12 cellular contexts compared by ENCODE assay signal in genomic region chr4:190022614-190023281, GRCh38. TPM values are rescaled to one million over a fixed set of nuclear protein-coding genes. Genes with fewer than 3 reads are reported as not detected.
DNase-seq lines count a peak whose midpoint lies in the region; ATAC-seq, FAIRE-seq and TF ChIP-seq lines count a peak whose summit lies in the region.
"Not testable (repeated sequence)": the region's sequence is repeated elsewhere in the genome, so short reads cannot be mapped to it uniquely, and the experiment has no call there.
"Had no signal": no experiment of that assay in that cellular context is flagged by ENCODE, and none has a peak within 500 bp of the region (broad histone marks: within the 10 kb centered on the region; RNA-seq: fewer than 3 reads in every experiment).

No MANE protein-coding gene starts in this region.

- not testable (repeated sequence) for H4K91ac ChIP-seq in neuronal stem cell (ENCODE audit: low read depth, low read length, poor library complexity)

- H3K9me2 ChIP-seq in SK-N-SH = not testable (repeated sequence)

- H3K79me2 ChIP-seq in SK-N-SH (ENCODE audit: insufficient read depth) = not testable (repeated sequence)

- DNase-seq in SK-N-SH = peak; percentile 34
- DNase-seq in activated T-cell treated with anti-CD3 and anti-CD28 coated beads, Interleukin-2, amount 50 U/mL, for 48 hours = peak; percentile 32 to 34
- not testable (repeated sequence) for DNase-seq in bronchial epithelial cell (ENCODE audit: low read depth); left ventricle myocardium superior; neuronal stem cell (ENCODE audit: low spot score)
- peak; percentile 56 to 73 for DNase-seq in suprapubic skin (ENCODE audit: low spot score in 2 of 2)

- H4K8ac ChIP-seq in neuronal stem cell (ENCODE audit: low read depth, low read length) = not testable (repeated sequence)

- peak overlapping the region; percentile 89 for H3K23ac ChIP-seq in neuronal stem cell (ENCODE audit: low read depth, low read length, poor library complexity)

- FAIRE-seq in bronchial epithelial cell (lab: Jason Lieb, UNC) = peak; percentile 100

- ATAC-seq in GM18498 (IDR thresholded peaks at IDR 0.05; ENCODE audit: unreplicated experiment) = peak; percentile 58
- ATAC-seq in HG02610 (IDR thresholded peaks at IDR 0.05; ENCODE audit: unreplicated experiment) = peak; percentile 56
- ATAC-seq in left ventricle myocardium superior = peak; percentile 38

- 18% methylated on average over 30 of the region's 47 CpGs for WGBS in SK-N-SH (ENCODE audit: low lambda C conversion rate)
- no CpG with 5 or more reads among the region's 47 CpGs for WGBS in neuronal stem cell (ENCODE audit: extremely low coverage in 2 of 2, insufficient read length in 2 of 2, insufficient replicate concordance in 1 of 2), 2 donors
- WGBS in suprapubic skin = 35% methylated on average over 4 of the region's 47 CpGs

- TF ChIP-seq RAD21 in SK-N-SH (IDR thresholded peaks at IDR 0.05; ENCODE audit: low read length) = not testable (repeated sequence)

- H3K14ac ChIP-seq in neuronal stem cell (ENCODE audit: low read length) = not testable (repeated sequence)

- H3K4me2 ChIP-seq in SK-N-SH = not testable (repeated sequence)
- peak overlapping the region; percentile 11 for H3K4me2 ChIP-seq in neuronal stem cell (ENCODE audit: insufficient read depth, low read length, poor library complexity, severe bottlenecking)

- not testable (repeated sequence) for H3F3A ChIP-seq in SK-N-SH (replicated peaks; ENCODE audit: insufficient read depth)

- H2BK15ac ChIP-seq in neuronal stem cell (ENCODE audit: low read length) = not testable (repeated sequence)

- not testable (repeated sequence) for H3K4me3 ChIP-seq in SK-N-SH (ENCODE audit: low read depth in 2 of 2, low read length in 1 of 2); bronchial epithelial cell (ENCODE audit: low read depth, low read length); neuronal stem cell (ENCODE audit: low read length in 2 of 2)
- H3K4me3 ChIP-seq in suprapubic skin = peak overlapping the region; percentile 43

- H3K4ac ChIP-seq in neuronal stem cell (ENCODE audit: low read length) = not testable (repeated sequence)

- not testable (repeated sequence) for H3K36me3 ChIP-seq in SK-N-SH (replicated peaks in 1 of 2; ENCODE audit: control insufficient read depth in 1 of 2, insufficient read depth in 2 of 2, low read length in 1 of 2); bronchial epithelial cell (ENCODE audit: control insufficient read depth, insufficient read depth, low read length); neuronal stem cell (replicated peaks in 1 of 2; ENCODE audit: control insufficient read depth in 2 of 2, insufficient read depth in 2 of 2, low read length in 2 of 2); suprapubic skin

- H2AFZ ChIP-seq in SK-N-SH (ENCODE audit: low read depth) = not testable (repeated sequence)
- peak overlapping the region; percentile 69 for H2AFZ ChIP-seq in neuronal stem cell (ENCODE audit: low read length)

- peak overlapping the region; percentile 73 for H2BK12ac ChIP-seq in neuronal stem cell (ENCODE audit: low read length)

- intact Hi-C loops in left ventricle myocardium superior (cut with micrococcal nuclease) = not testable (repeated sequence)

- not testable (repeated sequence) for H3K27ac ChIP-seq in SK-N-SH (ENCODE audit: low read depth in 2 of 2, low read length in 1 of 2); neuronal stem cell (replicated peaks; ENCODE audit: low read length); suprapubic skin

- H3K9me3 ChIP-seq in SK-N-SH; neuronal stem cell (replicated peaks in 1 of 2; ENCODE audit: control insufficient read depth in 2 of 2, insufficient read depth in 1 of 2, low read depth in 1 of 2, low read length in 2 of 2); suprapubic skin: not testable (repeated sequence)

- not testable (repeated sequence) for H2BK5ac ChIP-seq in neuronal stem cell (ENCODE audit: low read length)

- not testable (repeated sequence) for H2AK5ac ChIP-seq in neuronal stem cell (ENCODE audit: low read depth, low read length)

- H3K27me3 ChIP-seq in SK-N-SH (ENCODE audit: insufficient read depth) = not testable (repeated sequence)
- peaks cover 27% of the 10 kb centered on the region for H3K27me3 ChIP-seq in bronchial epithelial cell (ENCODE audit: control insufficient read depth, insufficient read depth, low read length)
- H3K27me3 ChIP-seq in neuronal stem cell (ENCODE audit: control insufficient read depth in 3 of 3, insufficient read depth in 3 of 3, low read depth in 1 of 3, low read length in 3 of 3) = peaks cover 30 to 45% (median 44%) of the 10 kb centered on the region in 3 experiments
- H3K27me3 ChIP-seq in suprapubic skin = peaks cover 48% of the 10 kb centered on the region

- H3K18ac ChIP-seq in neuronal stem cell (ENCODE audit: low read length) = peak overlapping the region; percentile 76

- CTCF ChIA-PET in SK-N-SH (lab: Yijun Ruan, JAX) = not testable (repeated sequence)

- not testable (repeated sequence) for H3K4me1 ChIP-seq in SK-N-SH (ENCODE audit: control insufficient read depth in 1 of 2, insufficient read depth in 2 of 2, low read depth in 1 of 2, low read length in 1 of 2); neuronal stem cell (ENCODE audit: control insufficient read depth in 2 of 2, insufficient read depth in 1 of 2, low read depth in 1 of 2, low read length in 2 of 2)
- H3K4me1 ChIP-seq in suprapubic skin = peaks cover 34% of the 10 kb centered on the region

- POLR2A ChIA-PET in SK-N-SH (lab: Yijun Ruan, JAX) = not testable (repeated sequence)

- H3K79me1 ChIP-seq in neuronal stem cell (ENCODE audit: low read depth, low read length) = not testable (repeated sequence)

- not testable (repeated sequence) for TF ChIP-seq EP300 in SK-N-SH (IDR thresholded peaks at IDR 0.05; ENCODE audit: borderline replicate concordance in 1 of 2, low read depth in 1 of 2, low read length in 1 of 2); suprapubic skin (IDR thresholded peaks at IDR 0.05)

- not testable (repeated sequence) for H2BK120ac ChIP-seq in neuronal stem cell (ENCODE audit: low read depth, low read length)

- TF ChIP-seq CTCF in SK-N-SH (IDR thresholded peaks at IDR 0.05); bronchial epithelial cell (IDR thresholded peaks at IDR 0.05; ENCODE audit: insufficient read depth, low read length, severe bottlenecking); suprapubic skin (IDR thresholded peaks at IDR 0.05): not testable (repeated sequence)

- not testable (repeated sequence) for H3K9ac ChIP-seq in SK-N-SH; neuronal stem cell (ENCODE audit: low read depth, low read length, poor library complexity)

- H4K20me1 ChIP-seq in SK-N-SH (ENCODE audit: insufficient read depth) = not testable (repeated sequence)

- TF ChIP-seq POLR2A in suprapubic skin (IDR thresholded peaks at IDR 0.05) = not testable (repeated sequence)

RNA-seq across cellular contexts. Expression of gene FRG2, which starts 4.3 kb away (rescaled TPM):
- polyA plus RNA-seq in SK-N-SH (2012; rRNA removed) = not detected in 2 replicates
- polyA plus RNA-seq in SK-N-SH (2012; cell fraction: cytosol; rRNA removed) = 0.01 TPM in 1 of 2 replicates, not detected in the other
- not detected in 2 replicates for polyA plus RNA-seq in SK-N-SH (2012; cell fraction: nucleus; rRNA removed)
- total RNA-seq in bronchial epithelial cell (not detected in 2 replicates), left ventricle myocardium superior (not detected), suprapubic skin (not detected)
- polyA plus RNA-seq in neuronal stem cell (2013, experiment 1 of 2) = not detected
- polyA plus RNA-seq in neuronal stem cell (2013, experiment 2 of 2) = not detected
- total RNA-seq: fibroblast of lung, left cardiac atrium, Peyer's patch, uterus had no signal
- polyA plus RNA-seq: fibroblast of lung had no signal

RNA-seq across cellular contexts. Expression of gene DBET, which starts 41.6 kb away (rescaled TPM):
- not detected in 2 replicates for polyA plus RNA-seq in SK-N-SH (2012; rRNA removed)
- not detected in 2 replicates for polyA plus RNA-seq in SK-N-SH (2012; cell fraction: cytosol; rRNA removed)
- not detected in 2 replicates for polyA plus RNA-seq in SK-N-SH (2012; cell fraction: nucleus; rRNA removed)
- total RNA-seq in bronchial epithelial cell (not detected in 2 replicates), left ventricle myocardium superior (not detected), suprapubic skin (not detected)
- polyA plus RNA-seq in neuronal stem cell (2013, experiment 1 of 2) = not detected
- polyA plus RNA-seq in neuronal stem cell (2013, experiment 2 of 2) = not detected
- total RNA-seq: fibroblast of lung, left cardiac atrium, Peyer's patch, uterus had no signal
- polyA plus RNA-seq: fibroblast of lung had no signal
